ENCODE assay signal across 1 cellular context in the genomic region with DNA sequence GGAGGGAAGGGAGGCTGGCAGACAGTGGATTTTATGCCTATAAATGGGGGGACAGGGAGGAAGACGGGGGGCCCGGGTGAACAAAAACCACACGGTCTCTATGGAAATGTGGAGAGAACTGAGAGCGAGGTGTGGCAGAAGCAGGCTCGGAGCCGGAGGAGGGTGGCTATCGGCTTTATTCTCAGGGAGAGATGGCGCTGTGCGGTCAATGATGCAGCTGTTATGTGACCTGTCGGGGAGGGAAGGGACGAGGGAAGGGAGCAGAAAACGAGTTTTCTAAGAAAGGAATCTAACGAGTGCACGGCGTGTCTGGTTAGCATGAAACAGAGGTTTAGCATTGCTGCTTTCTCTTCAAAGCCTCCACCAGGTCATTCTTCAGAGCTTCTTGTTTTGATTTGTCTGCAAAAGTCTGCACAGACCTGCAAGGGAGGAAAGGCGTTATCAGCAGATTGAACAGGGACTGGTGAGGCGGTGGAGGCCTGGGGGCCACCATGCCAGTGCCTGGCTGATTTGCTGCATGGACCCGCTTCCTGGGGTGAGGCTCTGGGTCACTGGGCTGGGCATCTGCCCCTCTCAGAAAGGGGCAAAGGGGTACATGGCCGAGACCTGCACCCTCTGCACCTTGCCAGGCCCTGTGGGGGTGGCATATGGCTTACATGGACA.
TF ChIP-seq lines count a peak whose summit lies in the region.

No MANE protein-coding gene starts in this region.

TF ChIP-seq in endothelial cell of umbilical vein, 7 proteins besides CTCF, POLR2A, EP300 and RAD21:
- TF ChIP-seq POLR2AphosphoS5 (IDR thresholded peaks at IDR 0.05; ENCODE audit: insufficient read depth, low read depth, low read length): no peak
- TF ChIP-seq GATA2 (IDR thresholded peaks at IDR 0.05; ENCODE audit: insufficient read depth, insufficient read length, low read depth, low read length): no peak
- TF ChIP-seq, protein P1, sequence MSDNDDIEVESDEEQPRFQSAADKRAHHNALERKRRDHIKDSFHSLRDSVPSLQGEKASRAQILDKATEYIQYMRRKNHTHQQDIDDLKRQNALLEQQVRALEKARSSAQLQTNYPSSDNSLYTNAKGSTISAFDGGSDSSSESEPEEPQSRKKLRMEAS (IDR thresholded peaks at IDR 0.05; ENCODE audit: insufficient read depth, insufficient read length): no peak
- no peak for TF ChIP-seq FOS (IDR thresholded peaks at IDR 0.05; ENCODE audit: borderline replicate concordance, insufficient read depth, low read length)
- no peak for TF ChIP-seq EZH2 (IDR thresholded peaks at IDR 0.05; ENCODE audit: borderline replicate concordance, low read depth, low read length, severe bottlenecking)
- TF ChIP-seq JUN (IDR thresholded peaks at IDR 0.05; ENCODE audit: borderline replicate concordance, insufficient read depth, insufficient read length, low read depth): no peak
- no peak for TF ChIP-seq MYC (IDR thresholded peaks at IDR 0.05; ENCODE audit: low read depth, low read length)
